ENCODE assay signal across 8 cellular contexts in genomic region chr2:175004730-175004979, GRCh38. TPM values are rescaled to one million over a fixed set of nuclear protein-coding genes. Genes with fewer than 3 reads are reported as not detected.
A peak's percentile ranks its signal among the peaks of the same experiment; 100 is the strongest.
DNase-seq lines count a peak whose midpoint lies in the region; ATAC-seq and TF ChIP-seq lines count a peak whose summit lies in the region.

No MANE protein-coding gene starts in this region.

- H3K27ac Mint-ChIP-seq in central memory CD8-positive, alpha-beta T cell (ENCODE audit: low read depth) = no peak overlapping the region

- ATAC-seq in GM19397 (IDR thresholded peaks at IDR 0.05; ENCODE audit: unreplicated experiment) = peak; percentile 35
- ATAC-seq in central memory CD8-positive, alpha-beta T cell (replicated peaks; ENCODE audit: extremely low read depth, poor library complexity, severe bottlenecking) = no peak
- no peak for ATAC-seq in HG02840 (IDR thresholded peaks at IDR 0.05; ENCODE audit: low FRiP score, unreplicated experiment)

- no peaks in the 10 kb centered on the region for H3K9me3 Mint-ChIP-seq in central memory CD8-positive, alpha-beta T cell

- H2AFZ ChIP-seq in KMS-11 (ENCODE audit: low read depth) = peak overlapping the region; percentile 98

- H3K27me3 Mint-ChIP-seq in central memory CD8-positive, alpha-beta T cell = peaks cover 52% of the 10 kb centered on the region

- H3K9ac ChIP-seq in KMS-11 = peak overlapping the region; percentile 68; the same call in 1 of the 2 replicates

- H4K20me1 ChIP-seq in KMS-11 (ENCODE audit: insufficient read depth) = no peaks in the 10 kb centered on the region

- H3K79me2 ChIP-seq in KMS-11 (ENCODE audit: insufficient read depth, low read depth) = no peaks in the 10 kb centered on the region

- peaks cover 3% of the 10 kb centered on the region for H3K36me3 Mint-ChIP-seq in central memory CD8-positive, alpha-beta T cell (ENCODE audit: insufficient read depth)

- H3K27ac ChIP-seq in KMS-11 = peak overlapping the region; percentile 26; the same call in 1 of the 2 replicates
- H3K27ac ChIP-seq in mesodermal cell (ENCODE audit: low read depth, low read length, severe bottlenecking) = peak overlapping the region; percentile 80

- no peaks in the 10 kb centered on the region for H3K4me1 Mint-ChIP-seq in central memory CD8-positive, alpha-beta T cell

- DNase-seq in AG08396 (ENCODE audit: low spot score) (peak; percentile 43), NCI-H1436 (lab: John Stamatoyannopoulos, UW) (no peak), mesenteric fat pad (ENCODE audit: low spot score) (no peak)
- no peak for DNase-seq in central memory CD8-positive, alpha-beta T cell (ENCODE audit: low spot score in 2 of 2)

- 0% methylated on average over 10 to 15 of the region's 32 CpGs for WGBS in mesodermal cell (ENCODE audit: insufficient coverage in 2 of 2), 2 experiments

- H3K4me3 ChIP-seq in KMS-11 (IDR thresholded peaks at IDR 0.05; ENCODE audit: insufficient read depth, low read depth, low read length) (peak overlapping the region; percentile 91), mesodermal cell (ENCODE audit: extremely low read depth, insufficient read depth, low read length, poor library complexity, severe bottlenecking) (peak overlapping the region; percentile 81)

- H3K9me3 ChIP-seq in mesodermal cell (ENCODE audit: control insufficient read depth, low read length) = no peaks in the 10 kb centered on the region

- H3K4me1 ChIP-seq in KMS-11 (ENCODE audit: low read depth, poor library complexity, severe bottlenecking) (peaks cover 14% of the 10 kb centered on the region), mesodermal cell (ENCODE audit: control insufficient read depth, insufficient read depth, low read length, poor library complexity, severe bottlenecking) (peaks cover 9% of the 10 kb centered on the region)

- H3K36me3 ChIP-seq in KMS-11 (ENCODE audit: insufficient read depth) = no peaks in the 10 kb centered on the region
- H3K36me3 ChIP-seq in mesodermal cell (ENCODE audit: control insufficient read depth, insufficient read depth, low read length) = no peaks in the 10 kb centered on the region

- TF ChIP-seq CTCF in KMS-11 (conservative IDR thresholded peaks at IDR 0.05; ENCODE audit: low read depth, low read length) = no peak

- 0 out of 2 replicates have a peak, but pooled peaks cover 7% of the 10 kb centered on the region for H3K27me3 ChIP-seq in KMS-11 (ENCODE audit: insufficient read depth, low read depth)

- peak overlapping the region; percentile 74 for H3K4me3 Mint-ChIP-seq in central memory CD8-positive, alpha-beta T cell

- H3K4me2 ChIP-seq in KMS-11 = peak overlapping the region; percentile 23; the same call in 1 of the 2 replicates

RNA-seq across cellular contexts. Expression of gene CHN1, which starts 0.5 kb away (rescaled TPM):
- 27.7 TPM for polyA plus RNA-seq in mesodermal cell (2013, experiment 1 of 2)
- 27.1 TPM for polyA plus RNA-seq in mesodermal cell (2013, experiment 2 of 2)
- 7.0 TPM for total RNA-seq in mesenteric fat pad
